15 cellular contexts compared by ENCODE assay signal in genomic region chr19:45322744-45323281, GRCh38. TPM values are rescaled to one million over a fixed set of nuclear protein-coding genes. Genes with fewer than 3 reads are reported as not detected.
DNase-seq lines count a peak whose midpoint lies in the region; ATAC-seq and TF ChIP-seq lines count a peak whose summit lies in the region.
"Had no signal": no experiment of that assay in that cellular context is flagged by ENCODE, and none has a peak within 500 bp of the region (broad histone marks: within the 10 kb centered on the region; RNA-seq: fewer than 3 reads in every experiment).

TSS of gene CKM (minus strand) at chr19:45322875. CDS start at chr19:45319713, 3,162 bp downstream.

- peaks cover 21% of the 10 kb centered on the region; the same call in 1 of the 2 replicates for H3F3A ChIP-seq in GM23338 (replicated peaks; ENCODE audit: low read depth)

- no peaks in the 10 kb centered on the region; the same call in 2 of the 3 replicates for H3K9me3 Mint-ChIP-seq in GM23338
- no peaks in the 10 kb centered on the region for H3K9me3 Mint-ChIP-seq in CD4-positive, alpha-beta memory T cell

- intact Hi-C loops in CD4-positive, alpha-beta memory T cell (cut with micrococcal nuclease), result no loop called here

- peak within 1 kb of the TSS; percentile 60 for H3K4me3 Mint-ChIP-seq in GM23338
- no peak within 1 kb of the TSS for H3K4me3 Mint-ChIP-seq in CD4-positive, alpha-beta memory T cell
- H3K4me3 Mint-ChIP-seq: activated naive CD8-positive, alpha-beta T cell had no signal

- DNase-seq in GM23338 (ENCODE audit: low spot score) (no peak), choroid plexus epithelial cell (ENCODE audit: low read depth) (no peak), skeletal muscle cell (ENCODE audit: low read depth) (no peak), medulla oblongata (ENCODE audit: extremely low spot score) (no peak), RKO (ENCODE audit: low spot score) (no peak), CD1c-positive myeloid dendritic cell (ENCODE audit: extremely low spot score) (no peak)
- no peak for DNase-seq in CD4-positive, alpha-beta memory T cell
- DNase-seq: activated CD4-positive, alpha-beta T cell treated with anti-CD3 and anti-CD28 coated beads, Interleukin-2, amount 50 U/mL, for 4 hours; DMS 273 treated with DMSO at 0.1 percent for 48 hours; KG1; NCI-H446 treated with DMSO at 0.1 percent for 48 hours; posterior cingulate gyrus had no signal

- H3K4me3 ChIP-seq in GM23338 (peak within 1 kb of the TSS; percentile 59), choroid plexus epithelial cell (ENCODE audit: low read depth, low read length) (peak within 1 kb of the TSS; percentile 8), iPS-15b (ENCODE audit: low read depth, low read length) (peak within 1 kb of the TSS; percentile 49), skeletal muscle cell (ENCODE audit: low read depth, low read length) (peak within 1 kb of the TSS; percentile 36)
- H3K4me3 ChIP-seq in CD4-positive, alpha-beta memory T cell (ENCODE audit: low read length in 2 of 2), result no peak within 1 kb of the TSS

- no peak within 1 kb of the TSS for H3K27ac Mint-ChIP-seq in GM23338
- H3K27ac Mint-ChIP-seq in CD4-positive, alpha-beta memory T cell, result no peak within 1 kb of the TSS
- H3K27ac Mint-ChIP-seq: activated naive CD8-positive, alpha-beta T cell had no signal

- no peaks in the 10 kb centered on the region for H4K20me1 ChIP-seq in GM23338 (replicated peaks; ENCODE audit: insufficient read depth)

- H3K27me3 Mint-ChIP-seq in GM23338 (ENCODE audit: insufficient read depth, low read depth, poor library complexity), result peaks cover 38% of the 10 kb centered on the region
- H3K27me3 Mint-ChIP-seq in CD4-positive, alpha-beta memory T cell, result peaks cover 13 to 15% of the 10 kb centered on the region in 2 donors

- peak within 1 kb of the TSS; percentile 93 for H2AFZ ChIP-seq in GM23338

- H3K36me3 Mint-ChIP-seq in GM23338 (ENCODE audit: low read depth), result no peaks in the 10 kb centered on the region
- H3K36me3 Mint-ChIP-seq in CD4-positive, alpha-beta memory T cell, result no peaks in the 10 kb centered on the region
- H3K36me3 Mint-ChIP-seq: activated naive CD8-positive, alpha-beta T cell had no signal

- H3K36me3 ChIP-seq in GM23338 (ENCODE audit: insufficient read depth) (no peaks in the 10 kb centered on the region), iPS-15b (ENCODE audit: control insufficient read depth, insufficient read depth, low read length) (peaks cover 2% of the 10 kb centered on the region)
- no peaks in the 10 kb centered on the region for H3K36me3 ChIP-seq in CD4-positive, alpha-beta memory T cell (ENCODE audit: insufficient read depth, low read length)

- H3K9ac ChIP-seq in iPS-15b (ENCODE audit: low read depth, low read length), result peak within 1 kb of the TSS; percentile 56
- H3K9ac ChIP-seq: SK-N-SH had no signal

- no peaks in the 10 kb centered on the region for H3K9me2 ChIP-seq in GM23338 (ENCODE audit: insufficient read depth)
- H3K9me2 ChIP-seq: SK-N-SH had no signal

- H3K27me3 ChIP-seq in GM23338 (ENCODE audit: insufficient read depth) (peaks cover 35% of the 10 kb centered on the region), iPS-15b (ENCODE audit: control insufficient read depth, insufficient read depth, low read length) (peaks cover 4% of the 10 kb centered on the region)
- H3K27me3 ChIP-seq in CD4-positive, alpha-beta memory T cell (ENCODE audit: insufficient read depth, low read length), result peaks cover 6% of the 10 kb centered on the region

- peak within 1 kb of the TSS; percentile 85 for H3K4me2 ChIP-seq in GM23338
- H3K4me2 ChIP-seq: SK-N-SH had no signal

- no peaks in the 10 kb centered on the region for H3K79me2 ChIP-seq in GM23338 (replicated peaks; ENCODE audit: insufficient read depth)

- no peaks in the 10 kb centered on the region for H3K9me3 ChIP-seq in iPS-15b (ENCODE audit: control insufficient read depth, insufficient read depth, low read length)
- no peaks in the 10 kb centered on the region for H3K9me3 ChIP-seq in CD4-positive, alpha-beta memory T cell (ENCODE audit: control insufficient read depth in 1 of 2, low read length in 2 of 2)
- H3K9me3 ChIP-seq: SK-N-SH had no signal

- peaks cover 14% of the 10 kb centered on the region for H3K4me1 Mint-ChIP-seq in GM23338
- peaks cover 0 to 2% (median 0%) of the 10 kb centered on the region in 4 donors for H3K4me1 Mint-ChIP-seq in CD4-positive, alpha-beta memory T cell

- CTCF ChIA-PET in CD4-positive, alpha-beta memory T cell (lab: Charles Lee; ENCODE audit: partially characterized antibody), result no interaction called here

- ATAC-seq in GM23338, result no peak; the same call in 2 of the 3 replicates

- no peak for TF ChIP-seq CTCF in GM23338 (conservative IDR thresholded peaks at IDR 0.05; ENCODE audit: low read depth in 2 of 2)
- no peak for TF ChIP-seq CTCF in choroid plexus epithelial cell (conservative IDR thresholded peaks at IDR 0.05; ENCODE audit: low read depth, low read length)

- H3K27ac ChIP-seq in GM23338 (ENCODE audit: low read depth), result no peak within 1 kb of the TSS
- H3K27ac ChIP-seq in CD4-positive, alpha-beta memory T cell (ENCODE audit: low read depth, low read length), result no peak within 1 kb of the TSS

- H3K4me1 ChIP-seq in GM23338 (ENCODE audit: insufficient read depth), result peaks cover 18% of the 10 kb centered on the region
- H3K4me1 ChIP-seq in iPS-15b (ENCODE audit: control insufficient read depth, insufficient read depth, low read length), result peaks cover 2% of the 10 kb centered on the region
- no peaks in the 10 kb centered on the region for H3K4me1 ChIP-seq in CD4-positive, alpha-beta memory T cell (ENCODE audit: insufficient read depth, low read length)

- POLR2A ChIA-PET in CD4-positive, alpha-beta memory T cell (lab: Charles Lee; ENCODE audit: partially characterized antibody), result no interaction called here

TF ChIP-seq in GM23338, 12 proteins besides CTCF, POLR2A, EP300 and RAD21 (continues in another document):
- TF ChIP-seq JUNB (IDR thresholded peaks at IDR 0.05; ENCODE audit: unreplicated experiment), result no peak
- TF ChIP-seq EZH2phosphoT487 (IDR thresholded peaks at IDR 0.05; ENCODE audit: unreplicated experiment), result no peak
- TF ChIP-seq STAT1 (IDR thresholded peaks at IDR 0.05; ENCODE audit: unreplicated experiment), result no peak
- no peak for TF ChIP-seq ETS1 (IDR thresholded peaks at IDR 0.05)
- no peak for TF ChIP-seq EZH2 (IDR thresholded peaks at IDR 0.05; ENCODE audit: low read depth, unreplicated experiment)

RNA-seq across cellular contexts. Expression of gene CKM, which starts in this region (rescaled TPM):
- not detected in 2 replicates for total RNA-seq in GM23338 (2014; rRNA removed; shearing (Covaris generic))
- polyA plus RNA-seq in GM23338 (2016; fragmentation: Nextera tagmentation; extraction: Ambion mirVana), result 0.47 TPM in 1 of 2 replicates, not detected in the other
- not detected for total RNA-seq in CD4-positive, alpha-beta memory T cell
- not detected for polyA plus RNA-seq in CD4-positive, alpha-beta memory T cell

Comparison
In these comparisons a context has a peak if more than half of its experiments do, and no peak if none do; other contexts are left out.
1. H3K4me3 ChIP-seq: peak in GM23338 (single experiment), choroid plexus epithelial cell (single experiment), iPS-15b (single experiment) and skeletal muscle cell (single experiment); none in CD4-positive, alpha-beta memory T cell (0 of 2).